In genomic region chr1:31415658-31416057, GRCh38 we compare ENCODE assay signal across 1 cellular context.
A peak's percentile ranks its signal among the peaks of the same experiment; 100 is the strongest.
TF ChIP-seq lines count a peak whose summit lies in the region.

No MANE protein-coding gene starts in this region.

TF ChIP-seq in HepG2, 621 proteins besides CTCF, POLR2A, EP300 and RAD21:
- no peak for TF ChIP-seq ASH2L (IDR thresholded peaks at IDR 0.05; ENCODE audit: insufficient read length, low read depth, low read length)
- 0 out of 2 replicates have a peak, but pooled peaks have one; percentile 5 for TF ChIP-seq SAP130 (CRISPR knock-in tag; IDR thresholded peaks at IDR 0.05; ENCODE audit: low read depth)
- no peak for TF ChIP-seq NFYC (CRISPR knock-in tag; IDR thresholded peaks at IDR 0.05)
